Comparison of ENCODE assay signal across 2 cellular contexts in genomic region chr1:103198076-103198475, GRCh38.
TF ChIP-seq lines count a peak whose summit lies in the region.

No MANE protein-coding gene starts in this region.

TF ChIP-seq in IMR-90, 13 proteins besides CTCF, POLR2A, EP300 and RAD21:
- TF ChIP-seq USF2 (IDR thresholded peaks at IDR 0.05; ENCODE audit: low read depth, low read length), result no peak
- TF ChIP-seq BHLHE40 (IDR thresholded peaks at IDR 0.05; ENCODE audit: low read depth, low read length), result no peak
- no peak for TF ChIP-seq FOS (IDR thresholded peaks at IDR 0.05; ENCODE audit: low read depth, low read length)
- TF ChIP-seq MAFK (IDR thresholded peaks at IDR 0.05; ENCODE audit: low read depth, low read length), result no peak
- TF ChIP-seq CEBPB (IDR thresholded peaks at IDR 0.05; ENCODE audit: low read depth, low read length), result no peak
- no peak for TF ChIP-seq SMC3 (IDR thresholded peaks at IDR 0.05; ENCODE audit: low read depth, low read length)
- TF ChIP-seq MAZ (IDR thresholded peaks at IDR 0.05; ENCODE audit: borderline replicate concordance, low read depth, low read length), result no peak
- no peak for TF ChIP-seq RFX5 (IDR thresholded peaks at IDR 0.05; ENCODE audit: low read depth, low read length)
- no peak for TF ChIP-seq RCOR1 (IDR thresholded peaks at IDR 0.05; ENCODE audit: insufficient replicate concordance, low read length)
- no peak for TF ChIP-seq CHD1 (IDR thresholded peaks at IDR 0.05; ENCODE audit: low read depth, low read length)
- TF ChIP-seq NFE2L2 (IDR thresholded peaks at IDR 0.05; ENCODE audit: low read depth, low read length), result no peak
- no peak for TF ChIP-seq ELK1 (IDR thresholded peaks at IDR 0.05; ENCODE audit: borderline replicate concordance, low read depth, low read length)
- TF ChIP-seq MXI1 (IDR thresholded peaks at IDR 0.05; ENCODE audit: borderline replicate concordance, low read depth, low read length), result no peak

TF ChIP-seq in SK-N-SH, 30 proteins besides CTCF, POLR2A, EP300 and RAD21:
- TF ChIP-seq REST (IDR thresholded peaks at IDR 0.05; ENCODE audit: low read depth, low read length), result no peak
- TF ChIP-seq, protein P1, sequence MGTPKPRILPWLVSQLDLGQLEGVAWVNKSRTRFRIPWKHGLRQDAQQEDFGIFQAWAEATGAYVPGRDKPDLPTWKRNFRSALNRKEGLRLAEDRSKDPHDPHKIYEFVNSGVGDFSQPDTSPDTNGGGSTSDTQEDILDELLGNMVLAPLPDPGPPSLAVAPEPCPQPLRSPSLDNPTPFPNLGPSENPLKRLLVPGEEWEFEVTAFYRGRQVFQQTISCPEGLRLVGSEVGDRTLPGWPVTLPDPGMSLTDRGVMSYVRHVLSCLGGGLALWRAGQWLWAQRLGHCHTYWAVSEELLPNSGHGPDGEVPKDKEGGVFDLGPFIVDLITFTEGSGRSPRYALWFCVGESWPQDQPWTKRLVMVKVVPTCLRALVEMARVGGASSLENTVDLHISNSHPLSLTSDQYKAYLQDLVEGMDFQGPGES (IDR thresholded peaks at IDR 0.05; ENCODE audit: low read depth, low read length), result no peak
- TF ChIP-seq USF2 (IDR thresholded peaks at IDR 0.05; ENCODE audit: borderline replicate concordance, low read depth, low read length), result no peak
- TF ChIP-seq POLR2AphosphoS5 (IDR thresholded peaks at IDR 0.05; ENCODE audit: low read depth, low read length), result no peak
- no peak for TF ChIP-seq JUND (IDR thresholded peaks at IDR 0.05)
- no peak for TF ChIP-seq YY1 (IDR thresholded peaks at IDR 0.05; ENCODE audit: low read depth)
- TF ChIP-seq, protein P2, sequence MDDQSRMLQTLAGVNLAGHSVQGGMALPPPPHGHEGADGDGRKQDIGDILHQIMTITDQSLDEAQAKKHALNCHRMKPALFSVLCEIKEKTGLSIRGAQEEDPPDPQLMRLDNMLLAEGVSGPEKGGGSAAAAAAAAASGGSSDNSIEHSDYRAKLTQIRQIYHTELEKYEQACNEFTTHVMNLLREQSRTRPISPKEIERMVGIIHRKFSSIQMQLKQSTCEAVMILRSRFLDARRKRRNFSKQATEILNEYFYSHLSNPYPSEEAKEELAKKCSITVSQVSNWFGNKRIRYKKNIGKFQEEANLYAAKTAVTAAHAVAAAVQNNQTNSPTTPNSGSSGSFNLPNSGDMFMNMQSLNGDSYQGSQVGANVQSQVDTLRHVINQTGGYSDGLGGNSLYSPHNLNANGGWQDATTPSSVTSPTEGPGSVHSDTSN (IDR thresholded peaks at IDR 0.05), result no peak
- no peak for TF ChIP-seq RCOR1 (IDR thresholded peaks at IDR 0.05; ENCODE audit: low read length)
- TF ChIP-seq, protein P3, sequence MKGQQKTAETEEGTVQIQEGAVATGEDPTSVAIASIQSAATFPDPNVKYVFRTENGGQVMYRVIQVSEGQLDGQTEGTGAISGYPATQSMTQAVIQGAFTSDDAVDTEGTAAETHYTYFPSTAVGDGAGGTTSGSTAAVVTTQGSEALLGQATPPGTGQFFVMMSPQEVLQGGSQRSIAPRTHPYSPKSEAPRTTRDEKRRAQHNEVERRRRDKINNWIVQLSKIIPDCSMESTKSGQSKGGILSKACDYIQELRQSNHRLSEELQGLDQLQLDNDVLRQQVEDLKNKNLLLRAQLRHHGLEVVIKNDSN (IDR thresholded peaks at IDR 0.05; ENCODE audit: borderline replicate concordance, low read depth), result no peak
- no peak for TF ChIP-seq GABPA (IDR thresholded peaks at IDR 0.05; ENCODE audit: low read depth)
- TF ChIP-seq RFX5 (IDR thresholded peaks at IDR 0.05; ENCODE audit: low read length), result no peak
- TF ChIP-seq MEF2A (IDR thresholded peaks at IDR 0.05; ENCODE audit: borderline replicate concordance, low read depth), result no peak
- TF ChIP-seq GATA2 (CRISPR knock-in tag; IDR thresholded peaks at IDR 0.05), result no peak
- no peak for TF ChIP-seq TCF12 (IDR thresholded peaks at IDR 0.05)
- no peak for TF ChIP-seq TAF1 (IDR thresholded peaks at IDR 0.05; ENCODE audit: borderline replicate concordance, low read depth, low read length)
